ENCODE assay signal across 8 cellular contexts in the genomic region with DNA sequence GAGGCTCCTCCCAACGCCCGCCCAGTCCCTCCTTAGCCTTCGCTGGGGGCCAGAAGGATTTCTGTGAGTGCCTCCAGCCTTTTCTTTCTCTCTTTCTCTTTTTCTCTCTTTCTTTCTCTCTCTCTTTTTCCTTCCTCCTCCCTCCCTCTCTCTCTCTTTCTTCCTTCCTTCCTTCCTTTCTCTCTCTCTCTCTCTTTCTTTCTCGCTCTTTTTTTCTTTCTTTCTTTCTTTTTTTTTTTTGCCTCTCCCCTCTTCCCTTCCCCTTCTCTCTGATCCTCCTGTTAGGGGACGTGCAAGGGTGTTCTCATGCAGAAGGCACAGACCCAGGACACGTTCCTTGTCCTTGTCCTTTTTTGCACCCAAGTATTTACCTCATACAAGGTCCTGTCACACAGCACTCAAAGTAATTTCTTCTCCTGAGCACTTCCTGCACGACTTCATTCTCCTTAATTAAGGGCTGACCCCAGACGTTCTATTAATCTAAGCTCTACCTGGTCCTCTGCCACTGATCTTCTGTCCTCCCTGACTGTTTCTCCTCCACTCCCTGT. TPM values are rescaled to one million over a fixed set of nuclear protein-coding genes. Genes with fewer than 3 reads are reported as not detected.
DNase-seq lines count a peak whose midpoint lies in the region; ATAC-seq and TF ChIP-seq lines count a peak whose summit lies in the region.

No MANE protein-coding gene starts in this region.

- peak overlapping the region; percentile 83 for H3K4me3 ChIP-seq in CD8-positive, alpha-beta memory T cell (ENCODE audit: low read length)
- H3K4me3 ChIP-seq in Loucy (ENCODE audit: low read length, poor library complexity, severe bottlenecking), result peak overlapping the region; percentile 86
- peak overlapping the region; percentile 41 to 91 (median 77) for H3K4me3 ChIP-seq in dorsolateral prefrontal cortex
- H3K4me3 ChIP-seq in neural cell (ENCODE audit: low read length), result peak overlapping the region; percentile 86

- intact Hi-C loops in dorsolateral prefrontal cortex (cut with DNase I), result loop anchor here in 1 of 2 donors (1.0 kb wide), 1 partner anchor 14 kb away; no protein-coding TSS in a partner anchor

- H3K27me3 ChIP-seq in CD8-positive, alpha-beta memory T cell (ENCODE audit: insufficient read depth, low read length, poor library complexity, severe bottlenecking), result no peaks in the 10 kb centered on the region
- no peaks in the 10 kb centered on the region for H3K27me3 ChIP-seq in Loucy (ENCODE audit: insufficient read depth, low read length, poor library complexity, severe bottlenecking)
- no peaks in the 10 kb centered on the region for H3K27me3 ChIP-seq in dorsolateral prefrontal cortex
- H3K27me3 ChIP-seq in neural cell (ENCODE audit: insufficient read depth, low read depth, low read length), result no peaks in the 10 kb centered on the region

- TF ChIP-seq CTCF in Loucy (conservative IDR thresholded peaks at IDR 0.05; ENCODE audit: low read length) (no peak), dorsolateral prefrontal cortex (IDR thresholded peaks at IDR 0.05 in 54 of 56, conservative IDR thresholded peaks at IDR 0.05 in 2 of 56; ENCODE audit: low read depth in 1 of 56, partially characterized antibody in 56 of 56) (no peak), neural cell (IDR thresholded peaks at IDR 0.05; ENCODE audit: poor library complexity, severe bottlenecking) (no peak)

- peak overlapping the region; percentile 69 for H3K27ac ChIP-seq in CD8-positive, alpha-beta memory T cell (ENCODE audit: low read depth, low read length)
- peak overlapping the region in 27 of 59 donors; percentile 5 to 83 (median 71) for H3K27ac ChIP-seq in dorsolateral prefrontal cortex
- H3K27ac ChIP-seq in neural cell (ENCODE audit: low read length), result no peak overlapping the region

- no peak for TF ChIP-seq RAD21 in neural cell (conservative IDR thresholded peaks at IDR 0.05)

- H3K4me2 ChIP-seq in Loucy (ENCODE audit: low read depth, low read length, poor library complexity, severe bottlenecking) (peak overlapping the region; percentile 87), neural cell (ENCODE audit: low read length) (peak overlapping the region; percentile 54)

- TF ChIP-seq EP300 in neural cell (conservative IDR thresholded peaks at IDR 0.05; ENCODE audit: poor library complexity, severe bottlenecking), result no peak

- H4K20me1 ChIP-seq in Loucy (ENCODE audit: insufficient read depth, low read length, poor library complexity, severe bottlenecking) (peaks cover 20% of the 10 kb centered on the region), neural cell (ENCODE audit: insufficient read depth) (no peaks in the 10 kb centered on the region)

- H3K9ac ChIP-seq in Loucy (ENCODE audit: low read depth, low read length, poor library complexity, severe bottlenecking) (peak overlapping the region; percentile 74), neural cell (ENCODE audit: low read length) (peak overlapping the region; percentile 75)

- H3K36me3 Mint-ChIP-seq in CD8-positive, alpha-beta memory T cell, result peaks cover 0 to 13% (median 0%) of the 10 kb centered on the region in 3 donors

- CTCF ChIA-PET in CD8-positive, alpha-beta memory T cell (lab: Charles Lee), result interaction anchor here (1.1 kb wide), 1 partner anchor 9 kb away, joined by 8 read pairs; no protein-coding TSS in a partner anchor

- H3K9me2 ChIP-seq in Loucy (replicated peaks; ENCODE audit: low read depth, low read length), result no peaks in the 10 kb centered on the region
- no peaks in the 10 kb centered on the region for H3K9me2 ChIP-seq in neural cell (ENCODE audit: insufficient read depth, low read length)

- no peaks in the 10 kb centered on the region for H3K36me3 ChIP-seq in CD8-positive, alpha-beta memory T cell (ENCODE audit: insufficient read depth, low read length)
- H3K36me3 ChIP-seq in Loucy (ENCODE audit: insufficient read depth, low read length) (no peaks in the 10 kb centered on the region), neural cell (ENCODE audit: insufficient read depth, low read length) (no peaks in the 10 kb centered on the region)

- POLR2A ChIA-PET in CD8-positive, alpha-beta memory T cell (lab: Charles Lee), result no interaction called here

- no peak for ATAC-seq in GM18909 (IDR thresholded peaks at IDR 0.05; ENCODE audit: poor library complexity, unreplicated experiment)

- H3K4me3 Mint-ChIP-seq in CD8-positive, alpha-beta memory T cell, result peak overlapping the region; percentile 87 to 97 (median 94)

- no peak for DNase-seq in CD8-positive, alpha-beta memory T cell
- DNase-seq in dorsolateral prefrontal cortex (peak in 4 of 10 donors; percentile 70 to 83 (median 75)), amniotic stem cell (lab: John Stamatoyannopoulos, UW) (no peak), NCI-H2227 (lab: John Stamatoyannopoulos, UW; ENCODE audit: unreplicated experiment) (no peak), NCI-H2196 (lab: John Stamatoyannopoulos, UW; ENCODE audit: unreplicated experiment) (no peak)

- H2AFZ ChIP-seq in Loucy (ENCODE audit: low read length) (peak overlapping the region; percentile 97), neural cell (ENCODE audit: low read depth, low read length) (peak overlapping the region; percentile 79)

- H3K79me2 ChIP-seq in Loucy (ENCODE audit: insufficient read depth, low read length), result peaks cover 40% of the 10 kb centered on the region
- peaks cover 7% of the 10 kb centered on the region for H3K79me2 ChIP-seq in neural cell (replicated peaks; ENCODE audit: insufficient read depth, low read length)

- peaks cover 28 to 41% (median 41%) of the 10 kb centered on the region in 3 donors for H3K4me1 Mint-ChIP-seq in CD8-positive, alpha-beta memory T cell

- H3K9me3 Mint-ChIP-seq in CD8-positive, alpha-beta memory T cell, result no peaks in the 10 kb centered on the region

- peak overlapping the region; percentile 72 to 95 (median 90) for H3K27ac Mint-ChIP-seq in CD8-positive, alpha-beta memory T cell

- H3K9me3 ChIP-seq in CD8-positive, alpha-beta memory T cell (ENCODE audit: low read length), result no peaks in the 10 kb centered on the region
- H3K9me3 ChIP-seq in Loucy (ENCODE audit: insufficient read depth, low read depth, low read length) (no peaks in the 10 kb centered on the region), neural cell (ENCODE audit: low read length) (no peaks in the 10 kb centered on the region)

- H3K4me1 ChIP-seq in CD8-positive, alpha-beta memory T cell (ENCODE audit: insufficient read depth, low read length), result peaks cover 6% of the 10 kb centered on the region
- H3K4me1 ChIP-seq in Loucy (ENCODE audit: insufficient read depth, low read length, poor library complexity, severe bottlenecking), result peaks cover 41% of the 10 kb centered on the region

- no peaks in the 10 kb centered on the region for H3K27me3 Mint-ChIP-seq in CD8-positive, alpha-beta memory T cell

- H3F3A ChIP-seq in Loucy (ENCODE audit: low read depth), result no peaks in the 10 kb centered on the region; the same call in 1 of the 2 replicates
- no peaks in the 10 kb centered on the region for H3F3A ChIP-seq in neural cell (ENCODE audit: insufficient read depth, low read length, poor library complexity, severe bottlenecking)

TF ChIP-seq in neural cell, 6 proteins besides CTCF, POLR2A, EP300 and RAD21:
- TF ChIP-seq SMC3 (conservative IDR thresholded peaks at IDR 0.05; ENCODE audit: poor library complexity) (no peak), MXI1 (conservative IDR thresholded peaks at IDR 0.05; ENCODE audit: poor library complexity, severe bottlenecking) (no peak), TAF1 (IDR thresholded peaks at IDR 0.05; ENCODE audit: low read depth) (no peak), EZH2 (IDR thresholded peaks at IDR 0.05; ENCODE audit: borderline replicate concordance, insufficient read depth, low read length, poor library complexity, severe bottlenecking) (no peak), POLR2AphosphoS5 (IDR thresholded peaks at IDR 0.05) (no peak)
- TF ChIP-seq, protein P1, sequence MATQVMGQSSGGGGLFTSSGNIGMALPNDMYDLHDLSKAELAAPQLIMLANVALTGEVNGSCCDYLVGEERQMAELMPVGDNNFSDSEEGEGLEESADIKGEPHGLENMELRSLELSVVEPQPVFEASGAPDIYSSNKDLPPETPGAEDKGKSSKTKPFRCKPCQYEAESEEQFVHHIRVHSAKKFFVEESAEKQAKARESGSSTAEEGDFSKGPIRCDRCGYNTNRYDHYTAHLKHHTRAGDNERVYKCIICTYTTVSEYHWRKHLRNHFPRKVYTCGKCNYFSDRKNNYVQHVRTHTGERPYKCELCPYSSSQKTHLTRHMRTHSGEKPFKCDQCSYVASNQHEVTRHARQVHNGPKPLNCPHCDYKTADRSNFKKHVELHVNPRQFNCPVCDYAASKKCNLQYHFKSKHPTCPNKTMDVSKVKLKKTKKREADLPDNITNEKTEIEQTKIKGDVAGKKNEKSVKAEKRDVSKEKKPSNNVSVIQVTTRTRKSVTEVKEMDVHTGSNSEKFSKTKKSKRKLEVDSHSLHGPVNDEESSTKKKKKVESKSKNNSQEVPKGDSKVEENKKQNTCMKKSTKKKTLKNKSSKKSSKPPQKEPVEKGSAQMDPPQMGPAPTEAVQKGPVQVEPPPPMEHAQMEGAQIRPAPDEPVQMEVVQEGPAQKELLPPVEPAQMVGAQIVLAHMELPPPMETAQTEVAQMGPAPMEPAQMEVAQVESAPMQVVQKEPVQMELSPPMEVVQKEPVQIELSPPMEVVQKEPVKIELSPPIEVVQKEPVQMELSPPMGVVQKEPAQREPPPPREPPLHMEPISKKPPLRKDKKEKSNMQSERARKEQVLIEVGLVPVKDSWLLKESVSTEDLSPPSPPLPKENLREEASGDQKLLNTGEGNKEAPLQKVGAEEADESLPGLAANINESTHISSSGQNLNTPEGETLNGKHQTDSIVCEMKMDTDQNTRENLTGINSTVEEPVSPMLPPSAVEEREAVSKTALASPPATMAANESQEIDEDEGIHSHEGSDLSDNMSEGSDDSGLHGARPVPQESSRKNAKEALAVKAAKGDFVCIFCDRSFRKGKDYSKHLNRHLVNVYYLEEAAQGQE (IDR thresholded peaks at IDR 0.05; ENCODE audit: borderline replicate concordance), result no peak

RNA-seq across cellular contexts. Expression of a gene that starts 0.3 kb away (rescaled TPM):
- 10 to 100 TPM; 26.7 to 27.3 TPM for total RNA-seq in CD8-positive, alpha-beta memory T cell
- polyA plus RNA-seq in CD8-positive, alpha-beta memory T cell, result 11.7 TPM
- 100 to 1,000 TPM in 119 of 120 experiments, 10 to 100 TPM in 1; 85.7 to 219 (median 153) TPM for total RNA-seq in dorsolateral prefrontal cortex
- polyA plus RNA-seq in neural cell, result 17.2 and 19.3 TPM in 2 replicates
- 160 and 176 TPM in 2 replicates for polyA minus RNA-seq in neural cell

RNA-seq across cellular contexts. Expression of a gene that starts 31.7 kb away (rescaled TPM):
- total RNA-seq in CD8-positive, alpha-beta memory T cell, result 1 to 10 TPM; 2.8 TPM
- polyA plus RNA-seq in CD8-positive, alpha-beta memory T cell, result 0.54 TPM
- total RNA-seq in dorsolateral prefrontal cortex, result 10 to 100 TPM in 16 of 120 experiments, 1 to 10 TPM in 104; 4.0 to 12.8 (median 7.9) TPM
- 3.7 and 5.1 TPM in 2 replicates for polyA plus RNA-seq in neural cell
- polyA minus RNA-seq in neural cell, result 4.6 and 5.4 TPM in 2 replicates
